11 cellular contexts compared by ENCODE assay signal in genomic region chr1:149831764-149832315, GRCh38. TPM values are rescaled to one million over a fixed set of nuclear protein-coding genes. Genes with fewer than 3 reads are reported as not detected.
DNase-seq lines count a peak whose midpoint lies in the region; ATAC-seq and TF ChIP-seq lines count a peak whose summit lies in the region.
"Not testable (repeated sequence)": the region's sequence is repeated elsewhere in the genome, so short reads cannot be mapped to it uniquely, and the experiment has no call there.
"Had no signal": no experiment of that assay in that cellular context is flagged by ENCODE, and none has a peak within 500 bp of the region (broad histone marks: within the 10 kb centered on the region; RNA-seq: fewer than 3 reads in every experiment).

No MANE protein-coding gene starts in this region.

- not testable (repeated sequence) for H3K36me3 Mint-ChIP-seq in activated T-cell treated with anti-CD3 and anti-CD28 coated beads, Interleukin-2, amount 50 U/mL, for 4 hours (ENCODE audit: insufficient read depth); naive B cell

- H3K4me1 Mint-ChIP-seq in activated T-cell treated with anti-CD3 and anti-CD28 coated beads, Interleukin-2, amount 50 U/mL, for 4 hours (ENCODE audit: low read depth); naive B cell: not testable (repeated sequence)

- not testable (repeated sequence) for H3K9me3 Mint-ChIP-seq in activated T-cell treated with anti-CD3 and anti-CD28 coated beads, Interleukin-2, amount 50 U/mL, for 4 hours; naive B cell

- intact Hi-C loops in Right ventricle myocardium superior (cut with DNase I), result not testable (repeated sequence)

- TF ChIP-seq POLR2A in GM18505 (IDR thresholded peaks at IDR 0.05; ENCODE audit: borderline replicate concordance, extremely low read depth, insufficient read depth, insufficient read length), result not testable (repeated sequence)

- H3K27me3 Mint-ChIP-seq in activated T-cell treated with anti-CD3 and anti-CD28 coated beads, Interleukin-2, amount 50 U/mL, for 4 hours (ENCODE audit: low read depth); naive B cell: not testable (repeated sequence)

- not testable (repeated sequence) for H3K4me3 Mint-ChIP-seq in activated T-cell treated with anti-CD3 and anti-CD28 coated beads, Interleukin-2, amount 50 U/mL, for 4 hours; naive B cell

- DNase-seq in activated T-cell treated with anti-CD3 and anti-CD28 coated beads, Interleukin-2, amount 50 U/mL, for 4 hours; Right ventricle myocardium superior; naive B cell: not testable (repeated sequence)

- not testable (repeated sequence) for H3K27ac Mint-ChIP-seq in naive B cell

- ATAC-seq in GM18505 (IDR thresholded peaks at IDR 0.05; ENCODE audit: unreplicated experiment) (peak; percentile 7), GM21717 (IDR thresholded peaks at IDR 0.05; ENCODE audit: unreplicated experiment) (peak; percentile 13), HG03045 (IDR thresholded peaks at IDR 0.05; ENCODE audit: unreplicated experiment) (peak; percentile 4), HG03565 (IDR thresholded peaks at IDR 0.05; ENCODE audit: unreplicated experiment) (peak; percentile 7), Right ventricle myocardium superior (ENCODE audit: poor library complexity) (peak; percentile 59), naive B cell (ENCODE audit: low read depth in 2 of 2) (peak; percentile 22 to 24)
- peak; percentile 3 to 9 for ATAC-seq in activated T-cell treated with anti-CD3 and anti-CD28 coated beads, Interleukin-2, amount 50 U/mL, for 4 hours

RNA-seq across cellular contexts. Expression of gene FCGR1A, which starts 49.3 kb away (rescaled TPM):
- total RNA-seq in activated T-cell treated with anti-CD3 and anti-CD28 coated beads, Interleukin-2, amount 50 U/mL, for 4 hours, result not detected
- total RNA-seq in Right ventricle myocardium superior, result 0.46 TPM
- not detected for polyA plus RNA-seq in naive B cell (ENCODE audit: low read depth in 6 of 6)
- total RNA-seq: dermis blood vessel endothelial cell, G401, osteoblast, RPMI7951 had no signal

Comparison
In these comparisons a context has a peak if more than half of its experiments do, and no peak if none do; other contexts are left out.
1. ATAC-seq: peak in every context shown above with its lines; median percentile 59 in Right ventricle myocardium superior; 23 in naive B cell; 13 in GM21717; 7 in GM18505; 7 in HG03565; 6 in activated T-cell treated with anti-CD3 and anti-CD28 coated beads, Interleukin-2, amount 50 U/mL, for 4 hours; 4 in HG03045.